In genomic region chr20:8389381-8390368, GRCh38 we compare ENCODE assay signal across 8 cellular contexts.
A peak's percentile ranks its signal among the peaks of the same experiment; 100 is the strongest.
DNase-seq lines count a peak whose midpoint lies in the region; ATAC-seq, FAIRE-seq and TF ChIP-seq lines count a peak whose summit lies in the region.

No MANE protein-coding gene starts in this region.

- TF ChIP-seq POLR2A in vagina (IDR thresholded peaks at IDR 0.05), result no peak

- peak; percentile 45 for TF ChIP-seq CTCF in GM13977 (IDR thresholded peaks at IDR 0.05; ENCODE audit: extremely low read depth, insufficient read depth, missing control alignments)
- peak; percentile 19 for TF ChIP-seq CTCF in bronchial epithelial cell (IDR thresholded peaks at IDR 0.05; ENCODE audit: insufficient read depth, low read length, severe bottlenecking)
- TF ChIP-seq CTCF in vagina (IDR thresholded peaks at IDR 0.05), result peak; percentile 16 to 54 (median 19)

- DNase-seq in A172 (ENCODE audit: low spot score) (peak; percentile 15), GM13977 (ENCODE audit: low spot score) (peak; percentile 9), NCI-H510A (lab: John Stamatoyannopoulos, UW) (peak; percentile 7), bronchial epithelial cell (ENCODE audit: low read depth) (peak; percentile 29), left kidney (ENCODE audit: low read depth, low spot score) (peak; percentile 65), vagina (ENCODE audit: extremely low spot score in 2 of 2) (no peak)
- DNase-seq in stimulated activated naive CD4-positive, alpha-beta T cell treated with Interleukin-2 at 50 U/mL for 16 hours (lab: John Stamatoyannopoulos, UW), result no peak

- H3K27me3 ChIP-seq in bronchial epithelial cell (ENCODE audit: control insufficient read depth, insufficient read depth, low read length), result no peaks in the 10 kb centered on the region
- H3K27me3 ChIP-seq in vagina, result no peaks in the 10 kb centered on the region

- no peaks in the 10 kb centered on the region for H3K36me3 ChIP-seq in bronchial epithelial cell (ENCODE audit: control insufficient read depth, insufficient read depth, low read length)
- no peaks in the 10 kb centered on the region for H3K36me3 ChIP-seq in vagina

- H3K27ac ChIP-seq in vagina, result no peak overlapping the region

- peaks cover 11% of the 10 kb centered on the region for H3K4me1 ChIP-seq in vagina

- H3K4me3 ChIP-seq in bronchial epithelial cell (ENCODE audit: low read depth, low read length) (no peak overlapping the region), vagina (no peak overlapping the region)

- no peaks in the 10 kb centered on the region for H3K9me3 ChIP-seq in vagina

- intact Hi-C loops in vagina (cut with DNase I), result loop anchor here (5.0 to 10.0 kb wide), 2 partner anchors 257 to 345 kb away; partner anchors contain the start of gene PLCB1

- no peak for ATAC-seq in HG02759 (IDR thresholded peaks at IDR 0.05; ENCODE audit: unreplicated experiment)

- in situ Hi-C loops in GM13977 (cut with MboI; ENCODE audit: low pct_unique_long_range_greater_than_20kb, low sequenced_read_pairs, unreplicated experiment), result no loop called here

- no peak for FAIRE-seq in bronchial epithelial cell (lab: Jason Lieb, UNC)

Comparison
In these comparisons a context has a peak if more than half of its experiments do, and no peak if none do; other contexts are left out.
1. DNase-seq: peak in A172 (single experiment), GM13977 (single experiment), NCI-H510A (single experiment), bronchial epithelial cell (single experiment) and left kidney (single experiment); none in vagina (0 of 2) and stimulated activated naive CD4-positive, alpha-beta T cell treated with Interleukin-2 at 50 U/mL for 16 hours (single experiment).
2. Peak in every context shown above with its lines, with median percentiles within 50 percentile points of each other: CTCF ChIP-seq.